ENCODE assay signal across 30 cellular contexts in genomic region chr2:148194882-148195281, GRCh38.
"Had no signal": no experiment of that assay in that cellular context is flagged by ENCODE, and none has a peak within 500 bp of the region (broad histone marks: within the 10 kb centered on the region; RNA-seq: fewer than 3 reads in every experiment).

No MANE protein-coding gene starts in this region.

- H3K4me2 ChIP-seq: smooth muscle cell had no signal

- H2AFZ ChIP-seq: parathyroid adenoma had no signal

- DNase-seq: naive B cell; naive thymus-derived CD8-positive, alpha-beta T cell; nephron progenitor cell; nucleus accumbens; posterior cingulate gyrus; psoas muscle; right cardiac atrium; spleen; stimulated activated CD4-positive, alpha-beta T cell treated with anti-CD3 and anti-CD28 coated beads, Interleukin-12 subunit alpha, Interleukin-12 subunit beta, amount 100 ng/mL, for 4 hours; stimulated activated CD4-positive, alpha-beta T cell treated with anti-CD3 and anti-CD28 coated beads, Interleukin-1b, Interleukin-23, amount 100 ng/mL, for 48 hours; stimulated activated CD4-positive, alpha-beta T cell treated with anti-CD3 and anti-CD28 coated beads, Interleukin-4, amount 100 ng/mL, for 1 hour; stimulated activated CD4-positive, alpha-beta T cell treated with anti-CD3 and anti-CD28 coated beads, Interleukin-4, amount 100 ng/mL, for 4 hours; stimulated activated CD8-positive, alpha-beta memory T cell treated with anti-CD3 and anti-CD28 coated beads, Interleukin-4, amount 100 ng/mL, for 48 hours; stimulated activated naive CD4-positive, alpha-beta T cell; stimulated activated naive CD8-positive, alpha-beta T cell treated with anti-CD3 and anti-CD28 coated beads, Interleukin-15, amount 100 ng/mL, for 72 hours; stimulated activated naive CD8-positive, alpha-beta T cell treated with anti-CD3 and anti-CD28 coated beads, Interleukin-15, Interleukin-2, amounts not matched to agents 100 U/mL and 50 U/mL, for 24 hours; substantia nigra; testis; tibial artery; transverse colon; upper lobe of right lung had no signal

- H3K27me3 ChIP-seq: neutrophil, spleen, suprapubic skin, testis, tibial artery, transverse colon, upper lobe of right lung, vagina had no signal

- H3K36me3 ChIP-seq: neutrophil, spleen, suprapubic skin, tibial artery, transverse colon, upper lobe of right lung, vagina had no signal

- H3K4me3 ChIP-seq: psoas muscle, skin epidermis, smooth muscle cell, spleen, suprapubic skin, testis, tibial artery, transverse colon, upper lobe of right lung, vagina had no signal

- ATAC-seq: naive thymus-derived CD8-positive, alpha-beta T cell; natural killer cell treated with Interleukin-12 subunit alpha and Interleukin-12 subunit beta and Interleukin-15 and Interleukin-18, amount 100 ng/mL, for 72 hours; psoas muscle; right cardiac atrium; sciatic nerve; stimulated activated memory B cell treated with anti-CD40 and anti-IgM and Interleukin-4, amounts not matched to agents 10 μg/mL and 1 μg/mL and 100 μg/mL, for 72 hours; stimulated activated naive CD8-positive, alpha-beta T cell treated with anti-CD3 and anti-CD28 coated beads, Interleukin-15, amount 100 ng/mL, for 72 hours; stimulated activated naive CD8-positive, alpha-beta T cell treated with anti-CD3 and anti-CD28 coated beads, Interleukin-15, Interleukin-2, amounts not matched to agents 100 U/mL and 50 U/mL, for 24 hours; upper lobe of right lung had no signal

- H3K9ac ChIP-seq: parathyroid adenoma had no signal

- H3K79me2 ChIP-seq: parathyroid adenoma had no signal

- H3K4me1 ChIP-seq: parathyroid adenoma, psoas muscle, spleen, suprapubic skin, testis, tibial artery, transverse colon, upper lobe of right lung, vagina had no signal

- H3K27ac ChIP-seq: neutrophil, parathyroid adenoma, psoas muscle, skin epidermis, spleen, suprapubic skin, testis, tibial artery, transverse colon, upper lobe of right lung, vagina had no signal

- H3K9me3 ChIP-seq: neutrophil, psoas muscle, spleen, suprapubic skin, testis, tibial artery, transverse colon, upper lobe of right lung, vagina had no signal
